ENCODE assay signal across 8 cellular contexts in the genomic region with DNA sequence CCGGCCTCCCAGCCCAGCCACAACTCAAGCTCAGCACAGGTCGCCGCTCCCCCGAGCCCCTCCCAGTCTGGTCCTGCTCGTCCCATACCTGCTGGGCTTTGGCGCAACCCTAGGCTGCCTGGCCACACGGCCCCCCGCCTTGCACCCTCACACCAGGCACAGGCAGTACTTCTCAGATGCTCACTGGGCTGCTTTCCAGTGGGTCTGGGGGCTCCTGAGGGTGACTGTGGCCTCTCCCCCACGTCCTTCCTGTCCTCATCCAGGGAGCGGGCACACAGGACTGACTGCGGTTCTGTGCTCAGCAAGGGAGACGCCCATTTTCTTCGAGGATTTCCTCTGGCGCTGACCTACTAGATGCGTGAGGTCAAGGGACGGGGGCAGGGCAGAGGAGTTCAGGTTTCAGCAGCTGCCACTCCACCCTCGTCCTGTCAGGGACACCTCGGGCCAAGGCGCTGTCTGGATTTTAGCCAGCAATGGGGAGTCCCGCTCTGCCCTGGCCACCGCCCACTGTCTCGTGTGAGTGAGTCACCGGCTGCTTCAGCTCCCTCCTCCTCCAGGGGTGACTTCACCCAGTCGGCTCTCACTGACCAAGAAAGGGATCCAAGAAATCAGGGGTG.
DNase-seq lines count a peak whose midpoint lies in the region; ATAC-seq and TF ChIP-seq lines count a peak whose summit lies in the region.

No MANE protein-coding gene starts in this region.

- H4K8ac ChIP-seq in H9 (replicated peaks; ENCODE audit: insufficient read length, low read depth, low read length) = no peak overlapping the region

- H4K91ac ChIP-seq in H9 (ENCODE audit: insufficient read length, low read depth, low read length) = no peak overlapping the region

- H3K23me2 ChIP-seq in H9 (ENCODE audit: insufficient read length, low read depth, low read length, poor library complexity, severe bottlenecking) = no peaks in the 10 kb centered on the region

- H3K27me3 Mint-ChIP-seq in H9 (ENCODE audit: low read depth) = no peaks in the 10 kb centered on the region; the same call in none of the 2 replicates

- TF ChIP-seq CTCF in H9 (conservative IDR thresholded peaks at IDR 0.05) = no peak
- TF ChIP-seq CTCF in epithelial cell of esophagus (IDR thresholded peaks at IDR 0.05; ENCODE audit: insufficient read depth, low read depth, low read length, missing control alignments) = no peak

- no peaks in the 10 kb centered on the region for H3K79me2 ChIP-seq in H9 (ENCODE audit: insufficient read depth, low read length)

- DNase-seq in ELF-1 (ENCODE audit: low read depth, low spot score) (peak; percentile 94), H9 (peak; percentile 91), NCI-H2029 treated with DMSO at 0.1 percent for 48 hours (lab: John Stamatoyannopoulos, UW) (peak; percentile 7), epithelial cell of esophagus (ENCODE audit: low read depth) (peak; percentile 86), mucosa of gallbladder (ENCODE audit: low spot score) (peak; percentile 96)
- peak; percentile 26 to 54 (median 28) for DNase-seq in activated CD8-positive, alpha-beta memory T cell treated with anti-CD3 and anti-CD28 coated beads for 48 hours (ENCODE audit: low read depth in 2 of 3, low spot score in 2 of 3)
- peak; percentile 58 to 60 for DNase-seq in stimulated activated CD8-positive, alpha-beta memory T cell treated with anti-CD3 and anti-CD28 coated beads, Interleukin-2, amount 100 ng/mL, for 48 hours (ENCODE audit: low read depth in 2 of 2)

- no peaks in the 10 kb centered on the region for H3K79me1 ChIP-seq in H9 (ENCODE audit: insufficient read depth, low read depth, low read length, poor library complexity, severe bottlenecking)

- H3K18ac ChIP-seq in H9 (ENCODE audit: insufficient read length, low read depth, low read length) = peak overlapping the region; percentile 52

- H3K4me1 Mint-ChIP-seq in H9 = peaks cover 17 to 18% of the 10 kb centered on the region in 2 experiments

- H2AK5ac ChIP-seq in H9 (ENCODE audit: insufficient read length, low read length) = no peak overlapping the region

- peak overlapping the region; percentile 34 to 51; a peak in 2 of 5 replicates for H3K4me3 Mint-ChIP-seq in H9

- no peak overlapping the region for H2BK20ac ChIP-seq in H9 (ENCODE audit: low read depth, low read length, poor library complexity, severe bottlenecking)

- no peak overlapping the region for H2AFZ ChIP-seq in H9 (ENCODE audit: low read length)

- no peak overlapping the region for H3T11ph ChIP-seq in H9 (ENCODE audit: low read length)

- H3K56ac ChIP-seq in H9 (ENCODE audit: insufficient read length, low read depth, low read length) = no peak overlapping the region

- H3K27me3 ChIP-seq in H9 (ENCODE audit: insufficient read depth, low read length) = no peaks in the 10 kb centered on the region

- 0 out of 2 replicates have a peak overlapping the region, but pooled peaks have one; percentile 76 for H3K14ac ChIP-seq in H9 (ENCODE audit: insufficient read depth, low read length)

- no peaks in the 10 kb centered on the region for H3K4me1 ChIP-seq in H9 (ENCODE audit: insufficient read depth, low read length)

- no peak overlapping the region for H2BK5ac ChIP-seq in H9 (ENCODE audit: insufficient read length, low read length)

- no peak for ATAC-seq in GM18505 (IDR thresholded peaks at IDR 0.05; ENCODE audit: unreplicated experiment)

- no CpG with 5 or more reads among the region's 24 CpGs for WGBS in H9 (ENCODE audit: extremely low coverage, insufficient read length, low lambda C conversion rate)

- no peak overlapping the region for H3K27ac ChIP-seq in H9 (ENCODE audit: insufficient read length, low read depth, low read length)

- no peak overlapping the region for H3K4me3 ChIP-seq in epithelial cell of esophagus (ENCODE audit: low read length)

- no peak overlapping the region for H3K23ac ChIP-seq in H9 (ENCODE audit: insufficient read length, low read depth, low read length)

- no peak overlapping the region for H2BK15ac ChIP-seq in H9 (ENCODE audit: low read depth, low read length)

- no peak overlapping the region for H2BK120ac ChIP-seq in H9 (ENCODE audit: low read depth, low read length, poor library complexity, severe bottlenecking)

- H3K9me3 Mint-ChIP-seq in H9 = no peaks in the 10 kb centered on the region; a peak in 1 of 5 replicates

- no peaks in the 10 kb centered on the region for H4K20me1 ChIP-seq in H9 (ENCODE audit: control insufficient read depth, insufficient read depth, insufficient read length)

- no peak overlapping the region for H3K4ac ChIP-seq in H9 (ENCODE audit: low read depth, low read length)

- no peak overlapping the region for H2BK12ac ChIP-seq in H9 (ENCODE audit: insufficient read length, low read depth, low read length)

- no peak for TF ChIP-seq POLR2A in GM18505 (IDR thresholded peaks at IDR 0.05; ENCODE audit: borderline replicate concordance, extremely low read depth, insufficient read depth, insufficient read length)

- H4K5ac ChIP-seq in H9 (ENCODE audit: insufficient read length, low read depth, low read length) = no peak overlapping the region

- peak overlapping the region in 1 of 3 experiments; percentile 81; a peak in 3 of 7 replicates for H3K27ac Mint-ChIP-seq in H9

- H3K9ac ChIP-seq in H9 (ENCODE audit: extremely low read depth, insufficient read length, low read length) = no peak overlapping the region

- no peaks in the 10 kb centered on the region for H3K36me3 Mint-ChIP-seq in H9 (ENCODE audit: insufficient read depth in 1 of 3, low read depth in 3 of 3)

- H3K4me2 ChIP-seq in H9 (ENCODE audit: insufficient read depth, insufficient read length, low read length) = no peak overlapping the region

- no peaks in the 10 kb centered on the region for H3K9me3 ChIP-seq in H9 (ENCODE audit: control insufficient read depth, low read depth, low read length)

Comparison
In these comparisons a context has a peak if more than half of its experiments do, and no peak if none do; other contexts are left out.
1. DNase-seq: peak in every context shown above with its lines; median percentile 96 in mucosa of gallbladder; 94 in ELF-1; 91 in H9; 86 in epithelial cell of esophagus; 59 in stimulated activated CD8-positive, alpha-beta memory T cell treated with anti-CD3 and anti-CD28 coated beads, Interleukin-2, amount 100 ng/mL, for 48 hours; 28 in activated CD8-positive, alpha-beta memory T cell treated with anti-CD3 and anti-CD28 coated beads for 48 hours; 7 in NCI-H2029 treated with DMSO at 0.1 percent for 48 hours.